Comparison of ENCODE assay signal across 21 cellular contexts in the genomic region with DNA sequence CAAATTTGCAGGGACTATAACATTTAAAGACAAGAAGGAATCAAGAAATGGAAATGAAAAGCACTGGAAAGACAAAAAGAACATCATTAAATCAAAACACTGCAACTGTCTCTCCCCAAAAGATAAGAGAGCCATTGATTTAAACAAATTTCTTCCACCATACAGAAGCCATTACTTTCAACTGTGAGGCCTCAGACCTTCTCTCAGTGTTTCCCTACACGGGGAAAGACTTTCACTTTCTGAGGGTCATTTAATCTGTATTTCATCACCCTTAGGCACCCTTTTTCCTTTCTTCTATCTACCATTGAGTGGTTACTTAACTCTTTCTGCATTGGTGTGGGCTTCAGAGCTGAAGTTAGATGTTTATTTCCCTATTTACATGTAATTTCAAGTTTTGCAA. TPM values are rescaled to one million over a fixed set of nuclear protein-coding genes. Genes with fewer than 3 reads are reported as not detected.
DNase-seq lines count a peak whose midpoint lies in the region; ATAC-seq and TF ChIP-seq lines count a peak whose summit lies in the region.
"Had no signal": no experiment of that assay in that cellular context is flagged by ENCODE, and none has a peak within 500 bp of the region (broad histone marks: within the 10 kb centered on the region; RNA-seq: fewer than 3 reads in every experiment).

No MANE protein-coding gene starts in this region.

- CTCF ChIA-PET in HEK293 (lab: Yijun Ruan, JAX), result no interaction called here

- no peak overlapping the region for H3K4me3 ChIP-seq in HEK293 (ENCODE audit: low read depth, low read length)
- H3K4me3 ChIP-seq in SJCRH30, result no peak overlapping the region; the same call in 1 of the 2 replicates
- peak overlapping the region; percentile 54 for H3K4me3 ChIP-seq in skeletal muscle satellite cell (ENCODE audit: low read length)
- H3K4me3 ChIP-seq: BLaER1, pancreas, transverse colon had no signal

- H3K27ac ChIP-seq in HEK293 (ENCODE audit: extremely low read depth, low read depth, low read length), result no peak overlapping the region
- peak overlapping the region; percentile 29 for H3K27ac ChIP-seq in SJCRH30
- H3K27ac ChIP-seq: BLaER1, pancreas, RWPE1, transverse colon had no signal

- DNase-seq in SJCRH30 (peak in 1 of 2 experiments; percentile 21), glomerular visceral epithelial cell (ENCODE audit: extremely low spot score) (peak; percentile 16), NCI-H1105 treated with DMSO at 0.1 percent for 48 hours (lab: John Stamatoyannopoulos, UW) (no peak)
- DNase-seq in activated CD8-positive, alpha-beta memory T cell treated with anti-CD3 and anti-CD28 coated beads for 24 hours, result no peak
- DNase-seq: activated gamma-delta T cell treated with Interleukin-2 at 50 U/mL for 16 hours; NCI-H2029; NCI-H446; pancreas; stimulated activated CD4-positive, alpha-beta T cell treated with anti-CD3 and anti-CD28 coated beads, Interleukin-1b, Interleukin-23, amount 100 ng/mL, for 48 hours; stimulated activated naive CD8-positive, alpha-beta T cell treated with anti-CD3 and anti-CD28 coated beads, Interleukin-15, Interleukin-2, amounts not matched to agents 100 U/mL and 50 U/mL, for 24 hours; T-cell; transverse colon had no signal

- H3K27me3 ChIP-seq in SJCRH30, result no peaks in the 10 kb centered on the region
- H3K27me3 ChIP-seq in skeletal muscle satellite cell (ENCODE audit: control insufficient read depth, insufficient read depth, low read length), result no peaks in the 10 kb centered on the region
- H3K27me3 ChIP-seq: BLaER1, pancreas, transverse colon had no signal

- H3K36me3 ChIP-seq in HEK293 (ENCODE audit: control insufficient read depth in 2 of 2, insufficient read depth in 1 of 2, low read length in 2 of 2) (no peaks in the 10 kb centered on the region; a peak in 1 of 3 replicates), SJCRH30 (no peaks in the 10 kb centered on the region), skeletal muscle satellite cell (ENCODE audit: insufficient read depth, low read length) (no peaks in the 10 kb centered on the region)
- H3K36me3 ChIP-seq: BLaER1, pancreas, transverse colon had no signal

- H3K9me3 ChIP-seq in HEK293 (ENCODE audit: control insufficient read depth, insufficient read depth, low read depth, low read length), result no peaks in the 10 kb centered on the region
- no peaks in the 10 kb centered on the region for H3K9me3 ChIP-seq in SJCRH30 (replicated peaks)
- no peaks in the 10 kb centered on the region for H3K9me3 ChIP-seq in skeletal muscle satellite cell (replicated peaks; ENCODE audit: low read length)
- H3K9me3 ChIP-seq: BLaER1, pancreas, transverse colon had no signal

- H3K4me1 ChIP-seq in HEK293 (ENCODE audit: control insufficient read depth, insufficient read depth, low read length), result no peaks in the 10 kb centered on the region
- H3K4me1 ChIP-seq in SJCRH30, result peaks cover 12% of the 10 kb centered on the region
- no peaks in the 10 kb centered on the region for H3K4me1 ChIP-seq in skeletal muscle satellite cell (ENCODE audit: control insufficient read depth, insufficient read depth, low read length)
- H3K4me1 ChIP-seq: BLaER1, pancreas, transverse colon had no signal

- peak overlapping the region; percentile 73 for H3K9ac ChIP-seq in skeletal muscle satellite cell (ENCODE audit: low read depth, low read length)
- H3K9ac ChIP-seq: BLaER1 had no signal

- TF ChIP-seq CTCF in HEK293 (tag by site-specific recombination; IDR thresholded peaks at IDR 0.05), result no peak

- POLR2A ChIA-PET in HEK293 (lab: Yijun Ruan, JAX), result no interaction called here

- no peak for ATAC-seq in HG02884 (IDR thresholded peaks at IDR 0.05; ENCODE audit: unreplicated experiment)
- ATAC-seq: pancreas; sciatic nerve; stimulated activated naive CD8-positive, alpha-beta T cell treated with anti-CD3 and anti-CD28 coated beads, Interleukin-15, Interleukin-2, amounts not matched to agents 100 U/mL and 50 U/mL, for 24 hours; T-cell had no signal

- H3K4me2 ChIP-seq in skeletal muscle satellite cell (ENCODE audit: low read length), result peak overlapping the region; percentile 74
- H3K4me2 ChIP-seq: BLaER1 had no signal

TF ChIP-seq in HEK293, 187 proteins besides CTCF, POLR2A, EP300 and RAD21:
- no peak for TF ChIP-seq ZNF423 (tag by site-specific recombination; IDR thresholded peaks at IDR 0.05)
- no peak for TF ChIP-seq ZNF549 (tag by site-specific recombination; IDR thresholded peaks at IDR 0.05)
- TF ChIP-seq, protein P1, sequence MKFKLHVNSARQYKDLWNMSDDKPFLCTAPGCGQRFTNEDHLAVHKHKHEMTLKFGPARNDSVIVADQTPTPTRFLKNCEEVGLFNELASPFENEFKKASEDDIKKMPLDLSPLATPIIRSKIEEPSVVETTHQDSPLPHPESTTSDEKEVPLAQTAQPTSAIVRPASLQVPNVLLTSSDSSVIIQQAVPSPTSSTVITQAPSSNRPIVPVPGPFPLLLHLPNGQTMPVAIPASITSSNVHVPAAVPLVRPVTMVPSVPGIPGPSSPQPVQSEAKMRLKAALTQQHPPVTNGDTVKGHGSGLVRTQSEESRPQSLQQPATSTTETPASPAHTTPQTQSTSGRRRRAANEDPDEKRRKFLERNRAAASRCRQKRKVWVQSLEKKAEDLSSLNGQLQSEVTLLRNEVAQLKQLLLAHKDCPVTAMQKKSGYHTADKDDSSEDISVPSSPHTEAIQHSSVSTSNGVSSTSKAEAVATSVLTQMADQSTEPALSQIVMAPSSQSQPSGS (tag by site-specific recombination; IDR thresholded peaks at IDR 0.05; ENCODE audit: low read depth), result no peak
- peak; percentile 49 for TF ChIP-seq PRDM1 (tag by site-specific recombination; IDR thresholded peaks at IDR 0.05)
- TF ChIP-seq, protein P2, sequence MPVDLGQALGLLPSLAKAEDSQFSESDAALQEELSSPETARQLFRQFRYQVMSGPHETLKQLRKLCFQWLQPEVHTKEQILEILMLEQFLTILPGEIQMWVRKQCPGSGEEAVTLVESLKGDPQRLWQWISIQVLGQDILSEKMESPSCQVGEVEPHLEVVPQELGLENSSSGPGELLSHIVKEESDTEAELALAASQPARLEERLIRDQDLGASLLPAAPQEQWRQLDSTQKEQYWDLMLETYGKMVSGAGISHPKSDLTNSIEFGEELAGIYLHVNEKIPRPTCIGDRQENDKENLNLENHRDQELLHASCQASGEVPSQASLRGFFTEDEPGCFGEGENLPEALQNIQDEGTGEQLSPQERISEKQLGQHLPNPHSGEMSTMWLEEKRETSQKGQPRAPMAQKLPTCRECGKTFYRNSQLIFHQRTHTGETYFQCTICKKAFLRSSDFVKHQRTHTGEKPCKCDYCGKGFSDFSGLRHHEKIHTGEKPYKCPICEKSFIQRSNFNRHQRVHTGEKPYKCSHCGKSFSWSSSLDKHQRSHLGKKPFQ (tag by site-specific recombination; IDR thresholded peaks at IDR 0.05), result no peak

RNA-seq across cellular contexts. Expression of a gene that starts 47.5 kb away (rescaled TPM):
- not detected in 2 replicates for total RNA-seq in SJCRH30 (2014; rRNA removed; shearing (Covaris generic))
- total RNA-seq in skeletal muscle satellite cell (2012; rRNA removed), result not detected in 2 replicates
- total RNA-seq: G401, glomerular endothelial cell, liver, pancreas, sciatic nerve, T-cell, transverse colon had no signal

RNA-seq across cellular contexts. Expression of a gene that starts 55.9 kb away (rescaled TPM):
- total RNA-seq in SJCRH30 (2014; rRNA removed; shearing (Covaris generic)), result 0.10 TPM in 1 of 2 replicates, not detected in the other
- total RNA-seq in skeletal muscle satellite cell (2012; rRNA removed), result 0.44 and 2.3 TPM in 2 replicates
- total RNA-seq: G401, glomerular endothelial cell, liver, sciatic nerve, T-cell had no signal
